In the genomic region with DNA sequence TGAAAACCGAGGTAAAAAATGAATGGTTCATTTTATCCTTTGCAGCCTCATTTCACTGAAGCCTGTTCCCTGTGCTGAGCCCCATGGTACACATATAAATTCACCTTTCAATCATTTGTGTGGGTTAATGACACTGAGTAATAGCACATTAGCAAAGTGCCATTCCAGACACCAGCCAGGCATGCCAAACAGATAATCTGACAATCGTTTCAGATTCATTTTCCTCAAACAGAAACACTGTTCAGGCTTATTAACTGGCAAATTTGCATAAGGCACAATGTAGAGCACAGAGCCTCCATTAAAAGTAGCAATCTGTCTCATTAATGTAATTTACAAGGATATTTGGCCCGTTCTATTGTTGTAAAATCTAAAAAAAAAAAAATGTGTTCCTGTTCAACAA, we compare ENCODE assay signal across 27 cellular contexts.
"Had no signal": no experiment of that assay in that cellular context is flagged by ENCODE, and none has a peak within 500 bp of the region (broad histone marks: within the 10 kb centered on the region; RNA-seq: fewer than 3 reads in every experiment).

No MANE protein-coding gene starts in this region.

- H3K27me3 Mint-ChIP-seq: naive B cell; stimulated activated naive B cell treated with anti-CD40 and anti-IgM and Interleukin-4, amounts not matched to agents 10 μg/mL and 1 μg/mL and 100 μg/mL, for 72 hours had no signal

- ATAC-seq: natural killer cell; psoas muscle; right cardiac atrium; sciatic nerve; stimulated activated naive B cell treated with anti-CD40 and anti-IgM and Interleukin-4, amounts not matched to agents 10 μg/mL and 1 μg/mL and 100 μg/mL, for 72 hours; stimulated activated naive CD8-positive, alpha-beta T cell treated with anti-CD3 and anti-CD28 coated beads, Interleukin-15, Interleukin-2, amounts not matched to agents 100 U/mL and 50 U/mL, for 24 hours; upper lobe of right lung had no signal

- H3K36me3 Mint-ChIP-seq: immature natural killer cell; naive B cell; natural killer cell; stimulated activated naive B cell treated with anti-CD40 and anti-IgM and Interleukin-4, amounts not matched to agents 10 μg/mL and 1 μg/mL and 100 μg/mL, for 72 hours had no signal

- H3K9me3 ChIP-seq: left ventricle myocardium inferior, psoas muscle, stomach, testis, tibial artery, upper lobe of right lung had no signal

- DNase-seq: hypothalamus; immature natural killer cell; kidney; left ventricle myocardium inferior; mesendoderm; naive B cell; natural killer cell; psoas muscle; retina; right cardiac atrium; stimulated activated CD4-positive, alpha-beta T cell treated with anti-CD3 and anti-CD28 coated beads, Interleukin-12 subunit alpha, Interleukin-12 subunit beta, amount 100 ng/mL, for 4 hours; stimulated activated CD4-positive, alpha-beta T cell treated with anti-CD3 and anti-CD28 coated beads, Interleukin-15, amount 100 ng/mL, for 24 hours; stimulated activated CD4-positive, alpha-beta T cell treated with anti-CD3 and anti-CD28 coated beads, Interleukin-2, amount 100 ng/mL, for 24 hours; stimulated activated CD4-positive, alpha-beta T cell treated with anti-CD3 and anti-CD28 coated beads, Interleukin-4, amount 100 ng/mL, for 1 hour; stimulated activated naive B cell treated with anti-CD40 and anti-IgM and Interleukin-4, amounts not matched to agents 10 μg/mL and 1 μg/mL and 100 μg/mL, for 72 hours; stimulated activated naive CD8-positive, alpha-beta T cell treated with anti-CD3 and anti-CD28 coated beads, Interleukin-15, Interleukin-2, amounts not matched to agents 100 U/mL and 50 U/mL, for 24 hours; stomach; testis; tibial artery; trophoblast cell; upper lobe of right lung had no signal

- H3K9ac ChIP-seq: parathyroid adenoma had no signal

- H3K79me2 ChIP-seq: parathyroid adenoma had no signal

- H3K36me3 ChIP-seq: left ventricle myocardium inferior, stomach, tibial artery, upper lobe of right lung had no signal

- H3K4me3 Mint-ChIP-seq: immature natural killer cell; mesothelial cell of epicardium; naive B cell; natural killer cell; neural crest cell; stimulated activated naive B cell treated with anti-CD40 and anti-IgM and Interleukin-4, amounts not matched to agents 10 μg/mL and 1 μg/mL and 100 μg/mL, for 72 hours had no signal

- H3K4me3 ChIP-seq: left ventricle myocardium inferior, lung, psoas muscle, skin epidermis, stomach, testis, tibial artery, upper lobe of right lung had no signal

- H3K4me1 ChIP-seq: left ventricle myocardium inferior, parathyroid adenoma, psoas muscle, stomach, testis, upper lobe of right lung had no signal

- H3K9me3 Mint-ChIP-seq: naive B cell; stimulated activated naive B cell treated with anti-CD40 and anti-IgM and Interleukin-4, amounts not matched to agents 10 μg/mL and 1 μg/mL and 100 μg/mL, for 72 hours had no signal

- H3K27me3 ChIP-seq: stomach, testis, tibial artery, upper lobe of right lung had no signal

- H3K4me1 Mint-ChIP-seq: immature natural killer cell, naive B cell, natural killer cell had no signal

- H3K27ac Mint-ChIP-seq: immature natural killer cell; mesothelial cell of epicardium; naive B cell; natural killer cell; stimulated activated naive B cell treated with anti-CD40 and anti-IgM and Interleukin-4, amounts not matched to agents 10 μg/mL and 1 μg/mL and 100 μg/mL, for 72 hours had no signal

- H3K27ac ChIP-seq: left ventricle myocardium inferior, parathyroid adenoma, psoas muscle, skin epidermis, stomach, testis, tibial artery, upper lobe of right lung had no signal

- H2AFZ ChIP-seq: parathyroid adenoma had no signal
